In genomic region chr13:77084755-77085154, GRCh38 we compare ENCODE assay signal across 25 cellular contexts.
"Had no signal": no experiment of that assay in that cellular context is flagged by ENCODE, and none has a peak within 500 bp of the region (broad histone marks: within the 10 kb centered on the region; RNA-seq: fewer than 3 reads in every experiment).

No MANE protein-coding gene starts in this region.

- H3K4me1 Mint-ChIP-seq: immature natural killer cell; stimulated activated memory B cell treated with anti-CD40 and anti-IgM and Interleukin-4, amounts not matched to agents 10 μg/mL and 1 μg/mL and 100 μg/mL, for 72 hours; stimulated activated naive CD8-positive, alpha-beta T cell treated with anti-CD3 and anti-CD28 coated beads, Interleukin-15, amount 100 ng/mL, for 72 hours had no signal

- H3K36me3 ChIP-seq: ovary had no signal

- H3K27ac Mint-ChIP-seq: immature natural killer cell; natural killer cell treated with Interleukin-12 subunit alpha and Interleukin-12 subunit beta and Interleukin-15 and Interleukin-18, amount 100 ng/mL, for 72 hours; progenitor cell of endocrine pancreas; stimulated activated memory B cell treated with anti-CD40 and anti-IgM and Interleukin-4, amounts not matched to agents 10 μg/mL and 1 μg/mL and 100 μg/mL, for 72 hours; stimulated activated naive CD8-positive, alpha-beta T cell treated with anti-CD3 and anti-CD28 coated beads, Interleukin-15, amount 100 ng/mL, for 72 hours had no signal

- H3K4me3 Mint-ChIP-seq: immature natural killer cell; naive thymus-derived CD4-positive, alpha-beta T cell; natural killer cell treated with Interleukin-12 subunit alpha and Interleukin-12 subunit beta and Interleukin-15 and Interleukin-18, amount 100 ng/mL, for 72 hours; stimulated activated memory B cell treated with anti-CD40 and anti-IgM and Interleukin-4, amounts not matched to agents 10 μg/mL and 1 μg/mL and 100 μg/mL, for 72 hours; stimulated activated naive CD8-positive, alpha-beta T cell treated with anti-CD3 and anti-CD28 coated beads, Interleukin-15, amount 100 ng/mL, for 72 hours had no signal

- H3K9me3 ChIP-seq: lower lobe of right lung, mucosa of descending colon, ovary, right atrium auricular region, right lobe of liver, thyroid gland, transverse colon, upper lobe of left lung, vagina had no signal

- DNase-seq: immature natural killer cell; kidney; left colon; lower lobe of right lung; mammary epithelial cell; midbrain; mucosa of descending colon; naive thymus-derived CD4-positive, alpha-beta T cell; ovary; right lobe of liver; stimulated activated CD4-positive, alpha-beta T cell treated with anti-CD3 and anti-CD28 coated beads, Interleukin-1b, Interleukin-23, amount 100 ng/mL, for 48 hours; stimulated activated CD4-positive, alpha-beta T cell treated with anti-CD3 and anti-CD28 coated beads, Interleukin-2, amount 100 ng/mL, for 48 hours; stimulated activated CD4-positive, alpha-beta T cell treated with anti-CD3 and anti-CD28 coated beads, Interleukin-4, amount 100 ng/mL, for 4 hours; stimulated activated CD8-positive, alpha-beta memory T cell treated with anti-CD3 and anti-CD28 coated beads, Interleukin-4, amount 100 ng/mL, for 48 hours; stimulated activated naive CD4-positive, alpha-beta T cell treated with Interleukin-2 at 50 U/mL for 16 hours; stimulated activated naive CD8-positive, alpha-beta T cell treated with anti-CD3 and anti-CD28 coated beads, Interleukin-15, amount 100 ng/mL, for 72 hours; thyroid gland; transverse colon; upper lobe of left lung had no signal

- H3K4me1 ChIP-seq: lower lobe of right lung, right lobe of liver, transverse colon, upper lobe of left lung, vagina had no signal

- H3K27ac ChIP-seq: lower lobe of right lung, ovary, right atrium auricular region, right lobe of liver, transverse colon, upper lobe of left lung, vagina had no signal

- H3K4me3 ChIP-seq: lower lobe of right lung, mucosa of descending colon, ovary, right atrium auricular region, right lobe of liver, smooth muscle cell, thyroid gland, transverse colon, upper lobe of left lung, vagina had no signal

- H3K9me3 Mint-ChIP-seq: immature natural killer cell; natural killer cell treated with Interleukin-12 subunit alpha and Interleukin-12 subunit beta and Interleukin-15 and Interleukin-18, amount 100 ng/mL, for 72 hours; stimulated activated memory B cell treated with anti-CD40 and anti-IgM and Interleukin-4, amounts not matched to agents 10 μg/mL and 1 μg/mL and 100 μg/mL, for 72 hours; stimulated activated naive CD8-positive, alpha-beta T cell treated with anti-CD3 and anti-CD28 coated beads, Interleukin-15, amount 100 ng/mL, for 72 hours had no signal

- ATAC-seq: left colon; lower lobe of right lung; mucosa of descending colon; naive thymus-derived CD4-positive, alpha-beta T cell; natural killer cell treated with Interleukin-12 subunit alpha and Interleukin-12 subunit beta and Interleukin-15 and Interleukin-18, amount 100 ng/mL, for 72 hours; right lobe of liver; stimulated activated memory B cell treated with anti-CD40 and anti-IgM and Interleukin-4, amounts not matched to agents 10 μg/mL and 1 μg/mL and 100 μg/mL, for 72 hours; stimulated activated naive CD8-positive, alpha-beta T cell treated with anti-CD3 and anti-CD28 coated beads, Interleukin-15, amount 100 ng/mL, for 72 hours had no signal

- H3K27me3 Mint-ChIP-seq: naive thymus-derived CD4-positive, alpha-beta T cell; natural killer cell treated with Interleukin-12 subunit alpha and Interleukin-12 subunit beta and Interleukin-15 and Interleukin-18, amount 100 ng/mL, for 72 hours; progenitor cell of endocrine pancreas; stimulated activated memory B cell treated with anti-CD40 and anti-IgM and Interleukin-4, amounts not matched to agents 10 μg/mL and 1 μg/mL and 100 μg/mL, for 72 hours; stimulated activated naive CD8-positive, alpha-beta T cell treated with anti-CD3 and anti-CD28 coated beads, Interleukin-15, amount 100 ng/mL, for 72 hours had no signal

- H3K27me3 ChIP-seq: ovary, right atrium auricular region, right lobe of liver, thyroid gland, transverse colon, upper lobe of left lung, vagina had no signal
